1 cellular context compared by ENCODE assay signal in the genomic region with DNA sequence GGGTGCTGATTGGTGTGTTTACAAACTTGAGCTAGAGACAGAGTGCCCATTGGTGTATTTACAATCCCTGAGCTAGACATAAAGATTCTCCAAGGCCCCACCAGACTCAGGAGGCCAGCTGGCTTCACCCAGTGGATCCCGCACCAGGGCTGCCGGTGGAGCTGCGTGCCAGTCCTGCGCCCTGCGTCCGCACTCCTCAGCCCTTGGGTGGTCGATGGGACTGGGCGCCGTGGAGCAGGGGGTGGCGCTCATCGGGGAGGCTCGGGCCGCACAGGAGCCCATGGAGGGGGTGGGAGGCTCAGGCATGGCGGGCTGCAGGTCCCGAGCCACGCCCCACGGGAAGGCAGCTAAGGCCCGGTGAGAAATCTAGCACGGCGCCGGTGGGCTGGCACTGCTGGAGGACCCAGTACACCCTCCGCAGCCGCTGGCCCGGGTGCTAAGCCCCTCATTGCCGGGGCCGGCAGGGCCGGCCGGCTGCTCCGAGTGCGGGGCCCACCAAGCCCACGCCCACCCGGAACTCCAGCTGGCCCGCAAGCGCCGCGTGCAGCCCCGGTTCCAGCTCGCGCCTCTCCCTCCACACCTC. TPM values are rescaled to one million over a fixed set of nuclear protein-coding genes. Genes with fewer than 3 reads are reported as not detected.
"Had no signal": no experiment of that assay in that cellular context is flagged by ENCODE, and none has a peak within 500 bp of the region (broad histone marks: within the 10 kb centered on the region; RNA-seq: fewer than 3 reads in every experiment).

No MANE protein-coding gene starts in this region.

RNA-seq across cellular contexts. Expression of a gene that starts 29.7 kb away (rescaled TPM):
- total RNA-seq: ascending aorta had no signal
